In the genomic region with DNA sequence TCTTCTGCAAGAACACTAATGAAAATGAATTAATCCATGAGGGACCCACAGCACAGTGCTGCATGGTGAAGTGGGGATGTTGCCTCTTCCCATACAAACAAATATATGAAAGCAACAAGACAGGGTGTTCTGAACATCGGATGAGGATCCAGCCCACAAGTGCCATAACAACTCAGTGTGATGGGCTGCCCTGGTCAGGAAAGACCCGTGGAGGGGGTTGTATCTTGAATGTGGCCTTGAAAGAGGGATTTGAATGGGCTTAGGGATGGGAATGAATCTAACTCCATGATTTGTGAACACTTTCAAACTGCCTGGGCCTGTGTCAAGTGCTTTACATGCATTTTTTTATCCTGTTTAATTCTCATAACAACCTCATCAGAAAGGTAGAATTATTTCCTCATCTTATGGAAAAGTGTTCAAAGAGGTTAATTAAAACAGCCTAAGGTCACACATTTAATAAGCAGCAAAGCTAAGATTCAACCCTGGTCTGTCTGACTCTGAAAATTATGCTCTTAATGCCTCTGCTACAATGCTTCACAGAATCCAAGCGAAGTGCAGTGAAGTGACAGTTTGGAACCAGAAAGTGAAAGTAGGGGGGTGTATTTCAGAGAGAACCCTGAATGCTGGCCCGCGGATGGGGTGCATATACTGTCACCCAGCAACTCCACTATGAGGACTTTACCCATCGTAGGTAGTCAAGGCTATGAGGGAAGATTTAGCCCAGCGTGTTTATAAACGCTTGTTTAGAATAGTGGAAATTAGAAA, we compare ENCODE assay signal across 10 cellular contexts.
A peak's percentile ranks its signal among the peaks of the same experiment; 100 is the strongest.
DNase-seq lines count a peak whose midpoint lies in the region; ATAC-seq and TF ChIP-seq lines count a peak whose summit lies in the region.
"Had no signal": no experiment of that assay in that cellular context is flagged by ENCODE, and none has a peak within 500 bp of the region (broad histone marks: within the 10 kb centered on the region; RNA-seq: fewer than 3 reads in every experiment).

No MANE protein-coding gene starts in this region.

- ATAC-seq in activated T-cell treated with anti-CD3 and anti-CD28 coated beads, Interleukin-2, amount 50 U/mL, for 72 hours (replicated peaks in 1 of 2) = peak in 1 of 2 donors; percentile 49
- no peak for ATAC-seq in GM19452 (IDR thresholded peaks at IDR 0.05; ENCODE audit: unreplicated experiment)

- no peak overlapping the region for H3K4me3 ChIP-seq in fibroblast of lung (replicated peaks in 1 of 4; ENCODE audit: control extremely low read depth in 1 of 4, insufficient read depth in 1 of 4, low read depth in 3 of 4, low read length in 4 of 4)

- H3K27me3 ChIP-seq in fibroblast of lung (ENCODE audit: control insufficient read depth, insufficient read depth, low read length) = no peaks in the 10 kb centered on the region
- H3K27me3 ChIP-seq: BE2C had no signal

- H3K27ac ChIP-seq in fibroblast of lung (ENCODE audit: insufficient read depth, low read length) = peak overlapping the region; percentile 30

- peak overlapping the region; percentile 51 for H3K4me2 ChIP-seq in fibroblast of lung (ENCODE audit: extremely low read depth, insufficient read depth, low read length)

- DNase-seq in activated T-cell treated with anti-CD3 and anti-CD28 coated beads, Interleukin-2, amount 50 U/mL, for 72 hours = peak in 1 of 2 donors; percentile 40
- no peak for DNase-seq in activated T-cell treated with anti-CD3 and anti-CD28 coated beads, Interleukin-2, amount 50 U/mL, for 48 hours
- peak; percentile 32 for DNase-seq in M059J (ENCODE audit: low read depth)
- no peak for DNase-seq in fibroblast of lung (ENCODE audit: low read depth in 2 of 2)
- DNase-seq in superior temporal gyrus (ENCODE audit: extremely low spot score) = peak; percentile 56
- DNase-seq in C1 segment of cervical spinal cord (lab: John Stamatoyannopoulos, UW) = no peak
- DNase-seq in NCI-H226 = no peak
- DNase-seq: NCI-H1436 had no signal

- no peaks in the 10 kb centered on the region for H3K9me3 Mint-ChIP-seq in activated T-cell treated with anti-CD3 and anti-CD28 coated beads, Interleukin-2, amount 50 U/mL, for 72 hours

- H3K36me3 ChIP-seq in fibroblast of lung (ENCODE audit: control insufficient read depth, insufficient read depth, low read length) = no peaks in the 10 kb centered on the region
- H3K36me3 ChIP-seq: BE2C had no signal

- H3K4me3 Mint-ChIP-seq in activated T-cell treated with anti-CD3 and anti-CD28 coated beads, Interleukin-2, amount 50 U/mL, for 72 hours = peak overlapping the region; percentile 2 to 47

- H3K79me2 ChIP-seq in fibroblast of lung (ENCODE audit: control insufficient read depth, insufficient read depth, low read length) = no peaks in the 10 kb centered on the region

- no peaks in the 10 kb centered on the region for H4K20me1 ChIP-seq in fibroblast of lung (ENCODE audit: control insufficient read depth, extremely low read depth, insufficient read depth, low read length)

- H3K4me1 Mint-ChIP-seq in activated T-cell treated with anti-CD3 and anti-CD28 coated beads, Interleukin-2, amount 50 U/mL, for 72 hours (ENCODE audit: low read depth) = peaks cover 61% of the 10 kb centered on the region

- peaks cover 0 to 2% of the 10 kb centered on the region in 2 donors for H3K36me3 Mint-ChIP-seq in activated T-cell treated with anti-CD3 and anti-CD28 coated beads, Interleukin-2, amount 50 U/mL, for 72 hours (ENCODE audit: insufficient read depth in 2 of 2)

- H3K9me3 ChIP-seq in fibroblast of lung (ENCODE audit: control insufficient read depth, insufficient read depth, low read depth, low read length) = no peaks in the 10 kb centered on the region
- H3K9me3 ChIP-seq: BE2C had no signal

- peaks cover 9% of the 10 kb centered on the region for H3K27me3 Mint-ChIP-seq in activated T-cell treated with anti-CD3 and anti-CD28 coated beads, Interleukin-2, amount 50 U/mL, for 72 hours (ENCODE audit: low read depth)

- no peak overlapping the region for H3K27ac Mint-ChIP-seq in activated T-cell treated with anti-CD3 and anti-CD28 coated beads, Interleukin-2, amount 50 U/mL, for 72 hours

- H2AFZ ChIP-seq in fibroblast of lung (ENCODE audit: low read length) = no peak overlapping the region

- H3K9ac ChIP-seq in fibroblast of lung (ENCODE audit: insufficient read depth, low read length) = no peak overlapping the region

- peaks cover 31% of the 10 kb centered on the region for H3K4me1 ChIP-seq in fibroblast of lung (ENCODE audit: control insufficient read depth, extremely low read depth, insufficient read depth, low read length)

- no peak for TF ChIP-seq CTCF in fibroblast of lung (conservative IDR thresholded peaks at IDR 0.05 in 1 of 2, IDR thresholded peaks at IDR 0.05 in 1 of 2; ENCODE audit: low read depth in 1 of 2, low read length in 2 of 2)

Comparison
In these comparisons a context has a peak if more than half of its experiments do, and no peak if none do; other contexts are left out.
1. DNase-seq: peak in M059J (single experiment) and superior temporal gyrus (single experiment); none in activated T-cell treated with anti-CD3 and anti-CD28 coated beads, Interleukin-2, amount 50 U/mL, for 48 hours (0 of 2), fibroblast of lung (0 of 2), C1 segment of cervical spinal cord (0 of 14) and NCI-H226 (single experiment).